In the genomic region with DNA sequence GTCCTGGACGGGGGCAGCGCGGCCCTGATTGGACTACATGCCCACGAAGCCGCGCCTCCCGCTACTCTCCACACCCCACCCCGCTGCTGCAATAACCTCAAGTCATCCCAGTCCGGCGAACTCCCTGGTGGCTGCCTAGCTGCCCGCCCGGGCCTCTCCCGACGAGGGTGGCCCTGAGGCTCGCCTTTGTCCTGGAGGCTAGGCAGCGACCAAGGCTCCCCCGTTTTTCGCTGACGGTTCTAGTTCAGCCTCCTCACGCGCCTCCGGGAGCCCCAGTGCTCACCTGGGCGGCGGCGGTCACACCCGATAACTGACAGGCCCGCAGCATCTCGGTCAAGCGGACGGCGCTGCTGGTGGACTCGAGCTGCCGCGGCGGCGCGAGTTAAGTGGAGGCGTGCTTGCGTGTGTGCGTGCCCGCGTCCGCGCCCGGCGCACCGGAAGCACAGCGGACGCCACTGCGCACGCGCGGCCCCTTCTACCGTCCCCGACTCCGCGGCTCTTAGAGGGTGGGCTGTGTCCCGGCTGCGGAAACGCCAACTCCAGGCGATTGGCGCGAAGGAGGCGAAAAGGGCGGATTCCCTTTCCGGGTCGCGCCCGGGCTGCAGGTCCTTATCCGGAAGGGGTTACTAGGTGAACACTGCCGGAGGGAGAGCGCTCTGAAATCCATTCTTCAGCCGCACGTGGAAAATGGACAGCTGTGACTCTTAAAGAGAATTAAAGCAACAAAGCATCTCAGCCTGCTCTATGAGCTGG, we compare ENCODE assay signal across 8 cellular contexts. TPM values are rescaled to one million over a fixed set of nuclear protein-coding genes. Genes with fewer than 3 reads are reported as not detected.
DNase-seq lines count a peak whose midpoint lies in the region; TF ChIP-seq lines count a peak whose summit lies in the region.

A gene (minus strand): TSS at position 408 of the 753 bp plus-strand sequence. CDS start 80 bp downstream, at position 328.

- H3K9me3 ChIP-seq in stomach smooth muscle (ENCODE audit: control insufficient read depth in 2 of 2, low read length in 2 of 2) = no peaks in the 10 kb centered on the region

- DNase-seq in ELF-1 (ENCODE audit: low read depth, low spot score) (peak; percentile 98), H7 (peak; percentile 94), M059J (ENCODE audit: low read depth) (peak; percentile 95), SHP77 treated with DMSO at 0.1 percent for 48 hours (lab: John Stamatoyannopoulos, UW) (peak; percentile 86), activated gamma-delta T cell (lab: John Stamatoyannopoulos, UW) (peak; percentile 85), fibroblast of villous mesenchyme (ENCODE audit: low read depth) (peak; percentile 97), neural crest cell (ENCODE audit: low read depth, low spot score) (peak; percentile 96)

- no peaks in the 10 kb centered on the region for H3K27me3 ChIP-seq in H7 (ENCODE audit: control insufficient read depth, insufficient read depth, low read length)
- no peaks in the 10 kb centered on the region for H3K27me3 ChIP-seq in stomach smooth muscle (ENCODE audit: control insufficient read depth in 1 of 2, insufficient read depth in 2 of 2, low read length in 2 of 2)

- H3K4me1 ChIP-seq in stomach smooth muscle (ENCODE audit: control insufficient read depth, insufficient read depth, low read length) = peaks cover 25% of the 10 kb centered on the region

- H3K4me1 Mint-ChIP-seq in neural crest cell = peaks cover 41% of the 10 kb centered on the region

- H3K27me3 Mint-ChIP-seq in neural crest cell (ENCODE audit: low read depth) = no peaks in the 10 kb centered on the region

- TF ChIP-seq CTCF in fibroblast of villous mesenchyme (IDR thresholded peaks at IDR 0.05; ENCODE audit: insufficient read depth, low read depth, low read length) = no peak
- TF ChIP-seq CTCF in neural crest cell (conservative IDR thresholded peaks at IDR 0.05) = no peak

- peak within 1 kb of the TSS; percentile 93 to 96 for H3K9ac ChIP-seq in stomach smooth muscle (ENCODE audit: low read length in 2 of 2)

- H3K27ac Mint-ChIP-seq in neural crest cell (ENCODE audit: unreplicated experiment) = peak within 1 kb of the TSS; percentile 89

- H3K4me3 ChIP-seq in H7 (ENCODE audit: insufficient read depth, low read depth, low read length) (peak within 1 kb of the TSS; percentile 100), fibroblast of villous mesenchyme (ENCODE audit: low read depth, low read length) (peak within 1 kb of the TSS; percentile 93), stomach smooth muscle (ENCODE audit: low read length in 2 of 2) (peak within 1 kb of the TSS; percentile 85 to 99)

- peak within 1 kb of the TSS; percentile 98 for H3K27ac ChIP-seq in stomach smooth muscle (ENCODE audit: low read length)

- H3K36me3 Mint-ChIP-seq in neural crest cell (ENCODE audit: low read depth) = peaks cover 5% of the 10 kb centered on the region

- no peaks in the 10 kb centered on the region for H3K9me3 Mint-ChIP-seq in neural crest cell

- H3K4me3 Mint-ChIP-seq in neural crest cell = peak within 1 kb of the TSS; percentile 94

- H3K36me3 ChIP-seq in H7 (replicated peaks; ENCODE audit: control insufficient read depth, insufficient read depth, low read length) (peaks cover under 1% of the 10 kb centered on the region; the same call in 1 of the 2 replicates), stomach smooth muscle (ENCODE audit: control insufficient read depth in 2 of 2, insufficient read depth in 2 of 2, low read length in 2 of 2) (peaks cover 0 to 3% of the 10 kb centered on the region in 2 donors)

RNA-seq across cellular contexts. Expression of the gene that starts here (rescaled TPM):
- total RNA-seq in H7 (2014; rRNA removed; shearing (Covaris generic)) = 104 and 106 TPM in 2 replicates
- total RNA-seq in M059J (2014; rRNA removed; shearing (Covaris generic)) = 50.5 and 68.6 TPM in 2 replicates
- total RNA-seq in fibroblast of villous mesenchyme = 66.0 and 67.8 TPM in 2 replicates
- total RNA-seq in neural crest cell = 117 and 120 TPM in 2 replicates

Comparison
In these comparisons a context has a peak if more than half of its experiments do, and no peak if none do; other contexts are left out.
1. Peak in every context shown above with its lines: DNase-seq, H3K4me3 ChIP-seq and H3K27ac ChIP-seq.